ENCODE assay signal across 12 cellular contexts in the genomic region with DNA sequence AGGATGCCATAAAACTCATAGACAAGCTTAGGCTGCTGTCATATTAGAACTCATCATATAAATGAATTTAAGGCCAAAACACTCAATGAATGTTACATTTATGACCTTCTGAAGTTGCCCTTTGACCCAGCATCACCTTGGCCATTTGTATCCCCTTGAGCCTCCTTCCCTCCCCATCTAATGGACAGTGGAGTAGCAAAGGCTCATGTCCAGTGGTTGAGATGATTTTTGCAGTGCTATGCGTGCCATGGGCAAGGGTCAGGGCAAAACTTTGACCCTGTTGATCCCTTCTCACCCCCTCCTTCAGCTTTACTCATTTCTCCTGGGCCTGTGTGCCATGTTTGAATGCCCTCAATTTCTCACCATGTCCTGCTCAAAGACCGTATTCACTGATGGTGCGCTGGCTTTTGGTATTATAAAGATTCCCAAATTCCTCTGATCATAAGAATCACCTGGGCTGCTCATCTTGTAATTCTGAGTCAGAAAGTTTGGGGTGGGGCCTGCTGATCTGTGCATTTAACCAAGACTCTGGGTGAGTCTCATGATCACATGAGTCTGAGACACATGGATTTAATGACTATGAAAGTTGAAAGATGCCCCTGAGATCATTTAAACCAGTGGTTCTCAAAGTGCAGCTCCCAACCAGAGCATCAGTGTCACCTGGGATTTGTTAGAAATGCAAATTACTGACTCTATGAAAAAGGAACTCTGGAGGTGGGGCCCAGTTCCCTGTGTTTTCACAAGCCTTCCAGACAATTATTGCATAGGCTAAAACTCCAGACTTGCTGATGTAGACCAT. TPM values are rescaled to one million over a fixed set of nuclear protein-coding genes. Genes with fewer than 3 reads are reported as not detected.
A peak's percentile ranks its signal among the peaks of the same experiment; 100 is the strongest.
DNase-seq lines count a peak whose midpoint lies in the region; ATAC-seq and TF ChIP-seq lines count a peak whose summit lies in the region.
"Had no signal": no experiment of that assay in that cellular context is flagged by ENCODE, and none has a peak within 500 bp of the region (broad histone marks: within the 10 kb centered on the region; RNA-seq: fewer than 3 reads in every experiment).

No MANE protein-coding gene starts in this region.

- DNase-seq in naive B cell (peak; percentile 56), SK-N-SH (no peak), NCI-H2029 treated with DMSO at 0.1 percent for 48 hours (lab: John Stamatoyannopoulos, UW) (no peak), tibial artery (no peak)
- DNase-seq: caudate nucleus, foreskin melanocyte, H9, left ventricle myocardium inferior had no signal

- no peaks in the 10 kb centered on the region for H3K27me3 Mint-ChIP-seq in naive B cell

- whole genome bisulfite sequencing in SK-N-SH (ENCODE audit: low lambda C conversion rate) = 63% methylated on average over 3 of the region's 3 CpGs

- peak; percentile 23 for ATAC-seq in GM18861 (IDR thresholded peaks at IDR 0.05; ENCODE audit: unreplicated experiment)
- ATAC-seq in GM21786 (IDR thresholded peaks at IDR 0.05; ENCODE audit: unreplicated experiment) = peak; percentile 26
- peak; percentile 31 to 32 for ATAC-seq in naive B cell (ENCODE audit: low read depth in 2 of 2)
- ATAC-seq: HepG2 had no signal

- no peak overlapping the region for H3K4me3 ChIP-seq in KMS-11 (IDR thresholded peaks at IDR 0.05; ENCODE audit: insufficient read depth, low read depth, low read length)
- no peak overlapping the region for H3K4me3 ChIP-seq in SK-N-SH (ENCODE audit: low read depth in 2 of 2, low read length in 1 of 2)
- no peak overlapping the region for H3K4me3 ChIP-seq in tibial artery
- H3K4me3 ChIP-seq: left ventricle myocardium inferior had no signal

- H3K9ac ChIP-seq in KMS-11 = no peak overlapping the region; the same call in 1 of the 2 replicates
- H3K9ac ChIP-seq in SK-N-SH = no peak overlapping the region

- no peaks in the 10 kb centered on the region for H3F3A ChIP-seq in SK-N-SH (replicated peaks; ENCODE audit: insufficient read depth)

- H3K4me3 Mint-ChIP-seq in naive B cell = peak overlapping the region; percentile 67 to 92 (median 79)
- H3K4me3 Mint-ChIP-seq: H9 had no signal

- H3K4me2 ChIP-seq in KMS-11 (peak overlapping the region; percentile 49), SK-N-SH (no peak overlapping the region)

- POLR2A ChIA-PET in SK-N-SH (lab: Yijun Ruan, JAX) = no interaction called here

- H3K9me3 ChIP-seq in SK-N-SH (no peaks in the 10 kb centered on the region), tibial artery (no peaks in the 10 kb centered on the region)

- H4K20me1 ChIP-seq in KMS-11 (ENCODE audit: insufficient read depth) = no peaks in the 10 kb centered on the region
- H4K20me1 ChIP-seq in SK-N-SH (ENCODE audit: insufficient read depth) = no peaks in the 10 kb centered on the region

- H3K27ac Mint-ChIP-seq in naive B cell = peak overlapping the region; percentile 97 to 99 (median 98)
- H3K27ac Mint-ChIP-seq: H9 had no signal

- H3K27me3 ChIP-seq in KMS-11 (ENCODE audit: insufficient read depth, low read depth) = no peaks in the 10 kb centered on the region
- no peaks in the 10 kb centered on the region for H3K27me3 ChIP-seq in SK-N-SH (ENCODE audit: insufficient read depth)
- no peaks in the 10 kb centered on the region for H3K27me3 ChIP-seq in tibial artery

- intact Hi-C loops in tibial artery (cut with DNase I; ENCODE audit: low total_unique reads) = no loop called here

- H3K36me3 Mint-ChIP-seq in naive B cell = no peaks in the 10 kb centered on the region

- H2AFZ ChIP-seq in KMS-11 (ENCODE audit: low read depth) = no peak overlapping the region
- no peak overlapping the region for H2AFZ ChIP-seq in SK-N-SH (ENCODE audit: low read depth)

- H3K27ac ChIP-seq in KMS-11 (peak overlapping the region; percentile 72), SK-N-SH (ENCODE audit: low read depth in 2 of 2, low read length in 1 of 2) (no peak overlapping the region), tibial artery (no peak overlapping the region)
- H3K27ac ChIP-seq: left ventricle myocardium inferior had no signal

- peaks cover 67% of the 10 kb centered on the region for H3K4me1 ChIP-seq in KMS-11 (ENCODE audit: low read depth, poor library complexity, severe bottlenecking)
- no peaks in the 10 kb centered on the region for H3K4me1 ChIP-seq in SK-N-SH (ENCODE audit: control insufficient read depth in 1 of 2, insufficient read depth in 2 of 2, low read depth in 1 of 2, low read length in 1 of 2)
- no peaks in the 10 kb centered on the region for H3K4me1 ChIP-seq in tibial artery

- TF ChIP-seq RAD21 in SK-N-SH (IDR thresholded peaks at IDR 0.05; ENCODE audit: low read length) = no peak

- TF ChIP-seq EP300 in SK-N-SH (IDR thresholded peaks at IDR 0.05; ENCODE audit: borderline replicate concordance in 1 of 2, low read depth in 1 of 2, low read length in 1 of 2) = no peak

- peaks cover 0 to 4% (median 0%) of the 10 kb centered on the region in 7 donors for H3K9me3 Mint-ChIP-seq in naive B cell

- TF ChIP-seq CTCF in KMS-11 (conservative IDR thresholded peaks at IDR 0.05; ENCODE audit: low read depth, low read length) = no peak
- TF ChIP-seq CTCF in SK-N-SH (IDR thresholded peaks at IDR 0.05) = no peak
- no peak for TF ChIP-seq CTCF in tibial artery (IDR thresholded peaks at IDR 0.05)

- no peaks in the 10 kb centered on the region for H3K79me2 ChIP-seq in KMS-11 (ENCODE audit: insufficient read depth, low read depth)
- no peaks in the 10 kb centered on the region for H3K79me2 ChIP-seq in SK-N-SH (ENCODE audit: insufficient read depth)

- H3K4me1 Mint-ChIP-seq in naive B cell = peaks cover 62 to 96% (median 78%) of the 10 kb centered on the region in 3 donors

- CTCF ChIA-PET in SK-N-SH (lab: Yijun Ruan, JAX) = interaction anchor here (1.7 kb wide), 1 partner anchor 8 kb away, joined by 6 read pairs; no protein-coding TSS in a partner anchor

- no peaks in the 10 kb centered on the region for H3K9me2 ChIP-seq in SK-N-SH

- H3K36me3 ChIP-seq in KMS-11 (ENCODE audit: insufficient read depth) = no peaks in the 10 kb centered on the region
- no peaks in the 10 kb centered on the region for H3K36me3 ChIP-seq in SK-N-SH (replicated peaks in 1 of 2; ENCODE audit: control insufficient read depth in 1 of 2, insufficient read depth in 2 of 2, low read length in 1 of 2)
- H3K36me3 ChIP-seq in tibial artery = no peaks in the 10 kb centered on the region
- H3K36me3 ChIP-seq: left ventricle myocardium inferior had no signal

TF ChIP-seq in SK-N-SH, 30 proteins besides CTCF, POLR2A, EP300 and RAD21 (continues in another document):
- no peak for TF ChIP-seq SIN3A (IDR thresholded peaks at IDR 0.05; ENCODE audit: borderline replicate concordance, low read depth, low read length)
- TF ChIP-seq FOXM1 (IDR thresholded peaks at IDR 0.05; ENCODE audit: low read depth) = no peak
- no peak for TF ChIP-seq REST (IDR thresholded peaks at IDR 0.05; ENCODE audit: low read depth, low read length)
- no peak for TF ChIP-seq FOXJ3 (CRISPR knock-in tag; IDR thresholded peaks at IDR 0.05)
- TF ChIP-seq RFX5 (IDR thresholded peaks at IDR 0.05; ENCODE audit: low read length) = no peak
- TF ChIP-seq, protein P1, sequence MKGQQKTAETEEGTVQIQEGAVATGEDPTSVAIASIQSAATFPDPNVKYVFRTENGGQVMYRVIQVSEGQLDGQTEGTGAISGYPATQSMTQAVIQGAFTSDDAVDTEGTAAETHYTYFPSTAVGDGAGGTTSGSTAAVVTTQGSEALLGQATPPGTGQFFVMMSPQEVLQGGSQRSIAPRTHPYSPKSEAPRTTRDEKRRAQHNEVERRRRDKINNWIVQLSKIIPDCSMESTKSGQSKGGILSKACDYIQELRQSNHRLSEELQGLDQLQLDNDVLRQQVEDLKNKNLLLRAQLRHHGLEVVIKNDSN (IDR thresholded peaks at IDR 0.05; ENCODE audit: borderline replicate concordance, low read depth) = no peak
- no peak for TF ChIP-seq MXI1 (IDR thresholded peaks at IDR 0.05; ENCODE audit: low read depth, low read length)
- no peak for TF ChIP-seq MAX (IDR thresholded peaks at IDR 0.05; ENCODE audit: low read depth)
- TF ChIP-seq JUND (IDR thresholded peaks at IDR 0.05) = no peak

RNA-seq across cellular contexts. Expression of gene IL20RA, which starts 57.5 kb away (rescaled TPM):
- polyA plus RNA-seq in naive B cell (ENCODE audit: low read depth in 6 of 6) = not detected
- polyA plus RNA-seq in SK-N-SH (2012; rRNA removed) = 0.10 and 0.29 TPM in 2 replicates
- polyA plus RNA-seq in SK-N-SH (2012; cell fraction: cytosol; rRNA removed) = 0.30 and 0.55 TPM in 2 replicates
- 0.10 and 0.12 TPM in 2 replicates for polyA plus RNA-seq in SK-N-SH (2012; cell fraction: nucleus; rRNA removed)
- polyA plus RNA-seq: HepG2 had no signal
